Comparison of ENCODE assay signal across 16 cellular contexts in the genomic region with DNA sequence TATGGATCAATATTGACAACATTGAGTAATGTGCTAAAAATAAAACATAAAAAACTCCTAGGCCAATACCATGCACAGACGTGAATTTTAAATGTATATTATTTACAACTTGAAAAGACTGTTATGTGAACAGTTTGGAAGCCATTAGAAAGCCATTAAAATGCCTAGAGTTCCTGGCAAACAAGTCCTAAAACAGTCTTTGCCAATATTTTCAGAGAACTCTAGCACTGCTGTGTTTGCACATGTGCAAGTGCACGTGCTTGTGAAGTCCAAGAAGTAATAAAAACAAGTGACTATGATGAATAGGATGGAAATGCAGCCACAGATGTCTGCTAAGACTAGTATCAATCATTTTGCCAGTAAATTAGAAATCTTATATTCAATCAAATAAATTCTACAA.
DNase-seq lines count a peak whose midpoint lies in the region; ATAC-seq and TF ChIP-seq lines count a peak whose summit lies in the region.
"Had no signal": no experiment of that assay in that cellular context is flagged by ENCODE, and none has a peak within 500 bp of the region (broad histone marks: within the 10 kb centered on the region; RNA-seq: fewer than 3 reads in every experiment).

No MANE protein-coding gene starts in this region.

- H3K4me3 Mint-ChIP-seq in activated T-cell treated with anti-CD3 and anti-CD28 coated beads, Interleukin-2, amount 50 U/mL, for 72 hours = no peak overlapping the region
- H3K4me3 Mint-ChIP-seq: CD4-positive, alpha-beta memory T cell had no signal

- DNase-seq in SK-N-SH = no peak
- DNase-seq in LNCaP clone FGC (ENCODE audit: low read depth) = peak; percentile 75
- DNase-seq in left kidney (ENCODE audit: low read depth, low spot score) = peak; percentile 17
- no peak for DNase-seq in NCI-H526 treated with DMSO at 0.1 percent for 48 hours (lab: John Stamatoyannopoulos, UW)
- DNase-seq in activated T-cell treated with anti-CD3 and anti-CD28 coated beads, Interleukin-2, amount 50 U/mL, for 72 hours = no peak
- DNase-seq: C1 segment of cervical spinal cord; CD4-positive, alpha-beta memory T cell; COR-L47; DMS153; DND-41; GM23248; H7; HCEC 1CT had no signal

- ATAC-seq in SK-N-SH treated with all-trans-retinoic acid at 6 μM for 48 hours (no peak), GM18502 (IDR thresholded peaks at IDR 0.05; ENCODE audit: poor library complexity, unreplicated experiment) (no peak)
- no peak for ATAC-seq in activated T-cell treated with anti-CD3 and anti-CD28 coated beads, Interleukin-2, amount 50 U/mL, for 72 hours (replicated peaks in 1 of 2)

- H3K36me3 ChIP-seq in SK-N-SH (replicated peaks in 1 of 2; ENCODE audit: control insufficient read depth in 1 of 2, insufficient read depth in 2 of 2, low read length in 1 of 2) = no peaks in the 10 kb centered on the region
- no peaks in the 10 kb centered on the region for H3K36me3 ChIP-seq in OCI-LY1 (ENCODE audit: insufficient read depth, low read length)

- H3F3A ChIP-seq in SK-N-SH (replicated peaks; ENCODE audit: insufficient read depth) = no peaks in the 10 kb centered on the region
- H3F3A ChIP-seq in OCI-LY1 (ENCODE audit: insufficient read depth, low read length) = no peaks in the 10 kb centered on the region

- no peak overlapping the region for H3K27ac Mint-ChIP-seq in activated T-cell treated with anti-CD3 and anti-CD28 coated beads, Interleukin-2, amount 50 U/mL, for 72 hours
- H3K27ac Mint-ChIP-seq: CD4-positive, alpha-beta memory T cell had no signal

- H3K27me3 ChIP-seq in SK-N-SH (ENCODE audit: insufficient read depth) (no peaks in the 10 kb centered on the region), OCI-LY1 (ENCODE audit: insufficient read depth, low read length) (no peaks in the 10 kb centered on the region)

- no peak overlapping the region for H3K4me2 ChIP-seq in SK-N-SH
- no peak overlapping the region for H3K4me2 ChIP-seq in OCI-LY1 (ENCODE audit: low read length)

- TF ChIP-seq CTCF in SK-N-SH (IDR thresholded peaks at IDR 0.05) = no peak
- TF ChIP-seq CTCF in LNCaP clone FGC (IDR thresholded peaks at IDR 0.05; ENCODE audit: control insufficient read depth, extremely low read depth, insufficient read depth) = no peak
- TF ChIP-seq CTCF in OCI-LY1 (IDR thresholded peaks at IDR 0.05; ENCODE audit: low read length) = no peak

- H2AFZ ChIP-seq in SK-N-SH (ENCODE audit: low read depth) (no peak overlapping the region), OCI-LY1 (ENCODE audit: low read length) (0 out of 2 replicates have a peak overlapping the region, but pooled peaks have one; percentile 56)
- H2AFZ ChIP-seq: GM23248 had no signal

- H3K9ac ChIP-seq in SK-N-SH (no peak overlapping the region), OCI-LY1 (ENCODE audit: low read length) (no peak overlapping the region)
- H3K9ac ChIP-seq: GM23248 had no signal

- H3K79me2 ChIP-seq in SK-N-SH (ENCODE audit: insufficient read depth) (no peaks in the 10 kb centered on the region), OCI-LY1 (ENCODE audit: insufficient read depth, low read length) (no peaks in the 10 kb centered on the region)

- H3K4me3 ChIP-seq in SK-N-SH (ENCODE audit: low read depth in 2 of 2, low read length in 1 of 2) (no peak overlapping the region), LNCaP clone FGC (ENCODE audit: low read depth, low read length) (no peak overlapping the region), OCI-LY1 (ENCODE audit: low read depth, low read length, poor library complexity, severe bottlenecking) (no peak overlapping the region)
- H3K4me3 ChIP-seq: GM23248 had no signal

- TF ChIP-seq RAD21 in SK-N-SH (IDR thresholded peaks at IDR 0.05; ENCODE audit: low read length) = no peak

- no peaks in the 10 kb centered on the region for H3K4me1 Mint-ChIP-seq in activated T-cell treated with anti-CD3 and anti-CD28 coated beads, Interleukin-2, amount 50 U/mL, for 72 hours (ENCODE audit: low read depth)
- H3K4me1 Mint-ChIP-seq: CD4-positive, alpha-beta memory T cell had no signal

- TF ChIP-seq EP300 in SK-N-SH (IDR thresholded peaks at IDR 0.05; ENCODE audit: borderline replicate concordance in 1 of 2, low read depth in 1 of 2, low read length in 1 of 2) = no peak

- H3K9me3 ChIP-seq in SK-N-SH (no peaks in the 10 kb centered on the region), OCI-LY1 (ENCODE audit: low read length) (no peaks in the 10 kb centered on the region)

- CTCF ChIA-PET in SK-N-SH (lab: Yijun Ruan, JAX) = no interaction called here

- H3K9me2 ChIP-seq in SK-N-SH (no peaks in the 10 kb centered on the region), OCI-LY1 (ENCODE audit: low read depth, low read length) (no peaks in the 10 kb centered on the region)

- no peaks in the 10 kb centered on the region for H3K36me3 Mint-ChIP-seq in activated T-cell treated with anti-CD3 and anti-CD28 coated beads, Interleukin-2, amount 50 U/mL, for 72 hours (ENCODE audit: insufficient read depth in 2 of 2)
- H3K36me3 Mint-ChIP-seq: CD4-positive, alpha-beta memory T cell had no signal

- POLR2A ChIA-PET in SK-N-SH (lab: Yijun Ruan, JAX) = no interaction called here

- H3K27me3 Mint-ChIP-seq in activated T-cell treated with anti-CD3 and anti-CD28 coated beads, Interleukin-2, amount 50 U/mL, for 72 hours (ENCODE audit: low read depth) = no peaks in the 10 kb centered on the region
- H3K27me3 Mint-ChIP-seq: CD4-positive, alpha-beta memory T cell had no signal

- peaks cover 1 to 3% of the 10 kb centered on the region in 2 donors for H3K9me3 Mint-ChIP-seq in activated T-cell treated with anti-CD3 and anti-CD28 coated beads, Interleukin-2, amount 50 U/mL, for 72 hours

- no peaks in the 10 kb centered on the region for H4K20me1 ChIP-seq in SK-N-SH (ENCODE audit: insufficient read depth)
- no peaks in the 10 kb centered on the region for H4K20me1 ChIP-seq in OCI-LY1 (ENCODE audit: insufficient read depth, low read length)

- 45% methylated on average over 2 of the region's 2 CpGs for WGBS in SK-N-SH (ENCODE audit: low lambda C conversion rate)

- H3K4me1 ChIP-seq in SK-N-SH (ENCODE audit: control insufficient read depth in 1 of 2, insufficient read depth in 2 of 2, low read depth in 1 of 2, low read length in 1 of 2) (no peaks in the 10 kb centered on the region; a peak in 1 of 4 replicates), OCI-LY1 (ENCODE audit: insufficient read depth, low read length, severe bottlenecking) (no peaks in the 10 kb centered on the region)

- H3K27ac ChIP-seq in SK-N-SH (ENCODE audit: low read depth in 2 of 2, low read length in 1 of 2) = no peak overlapping the region
- H3K27ac ChIP-seq in OCI-LY1 (ENCODE audit: low read depth, low read length, poor library complexity, severe bottlenecking) = no peak overlapping the region
- H3K27ac ChIP-seq: GM23248 had no signal

TF ChIP-seq in SK-N-SH treated with all-trans-retinoic acid at 6 μM for 48 hours, 23 proteins besides CTCF, POLR2A, EP300 and RAD21:
- no peak for TF ChIP-seq ZC3H10 (CRISPR knock-in tag; IDR thresholded peaks at IDR 0.05)
- TF ChIP-seq ISL1 (CRISPR knock-in tag; IDR thresholded peaks at IDR 0.05) = peak; percentile 54; the same call in 1 of the 2 replicates
- no peak for TF ChIP-seq TOX (CRISPR knock-in tag; IDR thresholded peaks at IDR 0.05; ENCODE audit: borderline replicate concordance)
- TF ChIP-seq TCF4 (CRISPR knock-in tag; IDR thresholded peaks at IDR 0.05; ENCODE audit: borderline replicate concordance) = no peak
- no peak for TF ChIP-seq ZNF70 (CRISPR knock-in tag; IDR thresholded peaks at IDR 0.05)
- TF ChIP-seq, protein P1, sequence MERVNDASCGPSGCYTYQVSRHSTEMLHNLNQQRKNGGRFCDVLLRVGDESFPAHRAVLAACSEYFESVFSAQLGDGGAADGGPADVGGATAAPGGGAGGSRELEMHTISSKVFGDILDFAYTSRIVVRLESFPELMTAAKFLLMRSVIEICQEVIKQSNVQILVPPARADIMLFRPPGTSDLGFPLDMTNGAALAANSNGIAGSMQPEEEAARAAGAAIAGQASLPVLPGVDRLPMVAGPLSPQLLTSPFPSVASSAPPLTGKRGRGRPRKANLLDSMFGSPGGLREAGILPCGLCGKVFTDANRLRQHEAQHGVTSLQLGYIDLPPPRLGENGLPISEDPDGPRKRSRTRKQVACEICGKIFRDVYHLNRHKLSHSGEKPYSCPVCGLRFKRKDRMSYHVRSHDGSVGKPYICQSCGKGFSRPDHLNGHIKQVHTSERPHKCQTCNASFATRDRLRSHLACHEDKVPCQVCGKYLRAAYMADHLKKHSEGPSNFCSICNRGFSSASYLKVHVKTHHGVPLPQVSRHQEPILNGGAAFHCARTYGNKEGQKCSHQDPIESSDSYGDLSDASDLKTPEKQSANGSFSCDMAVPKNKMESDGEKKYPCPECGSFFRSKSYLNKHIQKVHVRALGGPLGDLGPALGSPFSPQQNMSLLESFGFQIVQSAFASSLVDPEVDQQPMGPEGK (CRISPR knock-in tag; IDR thresholded peaks at IDR 0.05; ENCODE audit: borderline replicate concordance) = no peak
- TF ChIP-seq CSDC2 (CRISPR knock-in tag; IDR thresholded peaks at IDR 0.05) = no peak
TF ChIP-seq in SK-N-SH treated with all-trans-retinoic acid at 6 μM for 48 hours: peak in this region for 1.

TF ChIP-seq in SK-N-SH, 30 proteins besides CTCF, POLR2A, EP300 and RAD21 (continues in another document):
- TF ChIP-seq JUND (IDR thresholded peaks at IDR 0.05) (no peak), NFIC (IDR thresholded peaks at IDR 0.05; ENCODE audit: borderline replicate concordance) (no peak), YY1 (IDR thresholded peaks at IDR 0.05; ENCODE audit: low read depth) (no peak), MEF2A (IDR thresholded peaks at IDR 0.05; ENCODE audit: borderline replicate concordance, low read depth) (no peak), SIN3A (IDR thresholded peaks at IDR 0.05; ENCODE audit: borderline replicate concordance, low read depth, low read length) (no peak)
- TF ChIP-seq, protein P2, sequence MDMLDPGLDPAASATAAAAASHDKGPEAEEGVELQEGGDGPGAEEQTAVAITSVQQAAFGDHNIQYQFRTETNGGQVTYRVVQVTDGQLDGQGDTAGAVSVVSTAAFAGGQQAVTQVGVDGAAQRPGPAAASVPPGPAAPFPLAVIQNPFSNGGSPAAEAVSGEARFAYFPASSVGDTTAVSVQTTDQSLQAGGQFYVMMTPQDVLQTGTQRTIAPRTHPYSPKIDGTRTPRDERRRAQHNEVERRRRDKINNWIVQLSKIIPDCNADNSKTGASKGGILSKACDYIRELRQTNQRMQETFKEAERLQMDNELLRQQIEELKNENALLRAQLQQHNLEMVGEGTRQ (IDR thresholded peaks at IDR 0.05; ENCODE audit: borderline replicate concordance, low read depth, low read length) = no peak

Comparison
In these comparisons a context has a peak if more than half of its experiments do, and no peak if none do; other contexts are left out.
1. DNase-seq: peak in LNCaP clone FGC (single experiment) and left kidney (single experiment); none in SK-N-SH (single experiment), NCI-H526 treated with DMSO at 0.1 percent for 48 hours (single experiment) and activated T-cell treated with anti-CD3 and anti-CD28 coated beads, Interleukin-2, amount 50 U/mL, for 72 hours (0 of 2).